Comparison of ENCODE assay signal across 7 cellular contexts in the genomic region with DNA sequence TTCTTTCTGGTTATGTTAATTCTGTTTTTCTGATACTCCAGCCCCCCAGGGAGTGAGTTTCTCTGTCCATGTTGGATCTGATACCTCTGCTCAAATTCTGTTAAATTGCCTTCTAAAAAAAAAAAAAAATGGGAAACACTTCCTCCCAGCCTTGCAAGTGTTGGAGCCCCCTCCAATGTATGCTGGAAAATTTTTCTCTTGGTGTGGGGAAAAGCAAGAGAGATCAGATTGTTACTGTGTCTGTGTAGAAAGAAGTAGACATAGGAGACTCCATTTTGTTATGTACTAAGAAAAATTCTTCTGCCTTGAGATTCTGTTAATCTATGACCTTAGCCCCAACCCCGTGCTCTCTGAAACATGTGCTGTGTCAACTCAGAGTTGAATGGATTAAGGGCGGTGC. TPM values are rescaled to one million over a fixed set of nuclear protein-coding genes. Genes with fewer than 3 reads are reported as not detected.
A peak's percentile ranks its signal among the peaks of the same experiment; 100 is the strongest.
DNase-seq lines count a peak whose midpoint lies in the region; TF ChIP-seq lines count a peak whose summit lies in the region.
"Not testable (repeated sequence)": the region's sequence is repeated elsewhere in the genome, so short reads cannot be mapped to it uniquely, and the experiment has no call there.

No MANE protein-coding gene starts in this region.

- H3K18ac ChIP-seq in H9 (ENCODE audit: insufficient read length, low read depth, low read length); trophoblast cell (ENCODE audit: low read length): not testable (repeated sequence)

- not testable (repeated sequence) for H3K23me2 ChIP-seq in H9 (ENCODE audit: insufficient read length, low read depth, low read length, poor library complexity, severe bottlenecking)

- not testable (repeated sequence) for H3K4me2 ChIP-seq in H9 (ENCODE audit: insufficient read depth, insufficient read length, low read length); trophoblast cell (ENCODE audit: low read length)

- H2BK15ac ChIP-seq in H9 (ENCODE audit: low read depth, low read length): not testable (repeated sequence)

- not testable (repeated sequence) for H3K79me1 ChIP-seq in H9 (ENCODE audit: insufficient read depth, low read depth, low read length, poor library complexity, severe bottlenecking)
- H3K79me1 ChIP-seq in trophoblast cell (ENCODE audit: low read length): peaks cover 46% of the 10 kb centered on the region

- not testable (repeated sequence) for H3K27ac ChIP-seq in H9 (ENCODE audit: insufficient read length, low read depth, low read length); iPS-20b (ENCODE audit: low read length)
- H3K27ac ChIP-seq in endodermal cell (ENCODE audit: low read depth, low read length) (peak overlapping the region; percentile 6), trophoblast cell (ENCODE audit: low read depth, low read length) (peak overlapping the region; percentile 90)

- H3K36me3 Mint-ChIP-seq in H9 (ENCODE audit: insufficient read depth in 1 of 3, low read depth in 3 of 3): not testable (repeated sequence)
- H3K36me3 Mint-ChIP-seq in endodermal cell (ENCODE audit: low read depth) (peaks cover 50% of the 10 kb centered on the region), type B pancreatic cell (peaks cover 17% of the 10 kb centered on the region)

- H3K27me3 Mint-ChIP-seq in H9 (ENCODE audit: low read depth); endodermal cell (ENCODE audit: insufficient read depth); type B pancreatic cell: not testable (repeated sequence)

- H3K4me1 Mint-ChIP-seq in H9 (peaks cover 43 to 56% of the 10 kb centered on the region in 2 experiments), endodermal cell (peaks cover 69% of the 10 kb centered on the region), type B pancreatic cell (ENCODE audit: unreplicated experiment) (peaks cover 10% of the 10 kb centered on the region)

- H4K91ac ChIP-seq in H9 (ENCODE audit: insufficient read length, low read depth, low read length): not testable (repeated sequence)
- peak overlapping the region; percentile 98 for H4K91ac ChIP-seq in trophoblast cell (ENCODE audit: low read depth, low read length)

- not testable (repeated sequence) for H4K20me1 ChIP-seq in H9 (ENCODE audit: control insufficient read depth, insufficient read depth, insufficient read length)

- H3K9ac ChIP-seq in H9 (ENCODE audit: extremely low read depth, insufficient read length, low read length); trophoblast cell (ENCODE audit: low read length): not testable (repeated sequence)
- H3K9ac ChIP-seq in NT2/D1 (ENCODE audit: insufficient read length, low read depth): peak overlapping the region; percentile 43
- H3K9ac ChIP-seq in endodermal cell (ENCODE audit: extremely low read depth, low read length, poor library complexity, severe bottlenecking): peak overlapping the region; percentile 97
- peak overlapping the region; percentile 46 for H3K9ac ChIP-seq in iPS-20b (ENCODE audit: low read depth, low read length)

- not testable (repeated sequence) for H2BK12ac ChIP-seq in H9 (ENCODE audit: insufficient read length, low read depth, low read length); trophoblast cell (ENCODE audit: low read length)

- not testable (repeated sequence) for H2BK120ac ChIP-seq in H9 (ENCODE audit: low read depth, low read length, poor library complexity, severe bottlenecking)
- H2BK120ac ChIP-seq in trophoblast cell (ENCODE audit: insufficient read depth, low read length, poor library complexity): peak overlapping the region; percentile 99

- H3K9me3 Mint-ChIP-seq in H9, endodermal cell, type B pancreatic cell: not testable (repeated sequence)

- not testable (repeated sequence) for H4K12ac ChIP-seq in trophoblast cell (ENCODE audit: low read depth, low read length)

- H3K9me3 ChIP-seq in H9 (ENCODE audit: control insufficient read depth, low read depth, low read length); NT2/D1 (ENCODE audit: insufficient read depth, low read length); iPS-20b (ENCODE audit: insufficient read depth, low read depth, low read length); trophoblast cell (ENCODE audit: insufficient read depth, low read depth, low read length): not testable (repeated sequence)
- H3K9me3 ChIP-seq in endodermal cell (ENCODE audit: control insufficient read depth, low read length): peaks cover 16% of the 10 kb centered on the region

- H3K27ac Mint-ChIP-seq in H9: peak overlapping the region in 2 of 3 experiments; percentile 88 to 96; a peak in 5 of 7 replicates
- peak overlapping the region; percentile 94 for H3K27ac Mint-ChIP-seq in endodermal cell
- peak overlapping the region; percentile 71 for H3K27ac Mint-ChIP-seq in type B pancreatic cell

- TF ChIP-seq CTCF in H9 (conservative IDR thresholded peaks at IDR 0.05); endodermal cell (conservative IDR thresholded peaks at IDR 0.05); type B pancreatic cell (conservative IDR thresholded peaks at IDR 0.05): not testable (repeated sequence)

- H3K79me2 ChIP-seq in H9 (ENCODE audit: insufficient read depth, low read length); trophoblast cell (ENCODE audit: control insufficient read depth, insufficient read depth, low read length, poor library complexity): not testable (repeated sequence)

- H2AFZ ChIP-seq in H9 (ENCODE audit: low read length); trophoblast cell (ENCODE audit: insufficient read depth, low read length, poor library complexity): not testable (repeated sequence)

- H2BK5ac ChIP-seq in H9 (ENCODE audit: insufficient read length, low read length): not testable (repeated sequence)
- peak overlapping the region; percentile 96 for H2BK5ac ChIP-seq in trophoblast cell (ENCODE audit: low read depth, low read length, poor library complexity)

- H3K4me3 Mint-ChIP-seq in H9 (peak overlapping the region in 1 of 2 experiments; percentile 31; a peak in 2 of 5 replicates), endodermal cell (peak overlapping the region; percentile 81)
- H3K4me3 Mint-ChIP-seq in type B pancreatic cell: not testable (repeated sequence)

- H3K23ac ChIP-seq in H9 (ENCODE audit: insufficient read length, low read depth, low read length); trophoblast cell (ENCODE audit: low read length): not testable (repeated sequence)

- not testable (repeated sequence) for H4K5ac ChIP-seq in H9 (ENCODE audit: insufficient read length, low read depth, low read length)

- peak; percentile 19 for DNase-seq in ELF-1 (ENCODE audit: low read depth, low spot score)
- not testable (repeated sequence) for DNase-seq in H9; NT2/D1 (ENCODE audit: low read depth, low spot score); endodermal cell; trophoblast cell; type B pancreatic cell (ENCODE audit: extremely low spot score, unreplicated experiment)

- not testable (repeated sequence) for H3K27me3 ChIP-seq in H9 (ENCODE audit: insufficient read depth, low read length); NT2/D1 (ENCODE audit: insufficient read depth, insufficient read length); endodermal cell (ENCODE audit: control insufficient read depth, insufficient read depth, low read length, poor library complexity, severe bottlenecking); iPS-20b (ENCODE audit: insufficient read depth, low read length); trophoblast cell (ENCODE audit: insufficient read depth, low read length)

- H3K4me1 ChIP-seq in H9 (ENCODE audit: insufficient read depth, low read length): not testable (repeated sequence)
- H3K4me1 ChIP-seq in NT2/D1 (ENCODE audit: insufficient read depth, insufficient read length) (peaks cover 15% of the 10 kb centered on the region), endodermal cell (ENCODE audit: control insufficient read depth, insufficient read depth, low read length) (peaks cover 16% of the 10 kb centered on the region), iPS-20b (ENCODE audit: insufficient read depth, low read length) (peaks cover 18% of the 10 kb centered on the region), trophoblast cell (ENCODE audit: control insufficient read depth in 1 of 2, insufficient read depth in 2 of 2, low read length in 2 of 2) (peaks cover 35 to 46% of the 10 kb centered on the region in 2 experiments)

- H3T11ph ChIP-seq in H9 (ENCODE audit: low read length): not testable (repeated sequence)

- H2BK20ac ChIP-seq in H9 (ENCODE audit: low read depth, low read length, poor library complexity, severe bottlenecking): not testable (repeated sequence)

- H3K36me3 ChIP-seq in NT2/D1 (ENCODE audit: insufficient read depth, insufficient read length, low read length); iPS-20b (ENCODE audit: insufficient read depth, low read depth, low read length); trophoblast cell (ENCODE audit: control insufficient read depth in 1 of 2, insufficient read depth in 2 of 2, low read length in 2 of 2): not testable (repeated sequence)
- peaks cover 50% of the 10 kb centered on the region for H3K36me3 ChIP-seq in endodermal cell (ENCODE audit: control insufficient read depth, insufficient read depth, low read length)

- H2AK5ac ChIP-seq in H9 (ENCODE audit: insufficient read length, low read length); trophoblast cell (ENCODE audit: low read length): not testable (repeated sequence)

- H3K56ac ChIP-seq in H9 (ENCODE audit: insufficient read length, low read depth, low read length): not testable (repeated sequence)

- no CpG with 5 or more reads among the region's 2 CpGs for WGBS in H9 (ENCODE audit: extremely low coverage, insufficient read length, low lambda C conversion rate)
- no CpG with 5 or more reads among the region's 2 CpGs for WGBS in endodermal cell (ENCODE audit: insufficient coverage in 1 of 2, insufficient read length in 1 of 2), 2 experiments
- no CpG with 5 or more reads among the region's 2 CpGs for WGBS in trophoblast cell (ENCODE audit: extremely low coverage, insufficient coverage, insufficient read length)

- H3K4me3 ChIP-seq in NT2/D1 (ENCODE audit: insufficient read length, low read depth); trophoblast cell (ENCODE audit: low read depth, low read length): not testable (repeated sequence)
- H3K4me3 ChIP-seq in endodermal cell (ENCODE audit: low read length) (peak overlapping the region; percentile 95), iPS-20b (ENCODE audit: low read length) (peak overlapping the region; percentile 3; the same call in 1 of the 2 replicates)

- not testable (repeated sequence) for H3K4ac ChIP-seq in H9 (ENCODE audit: low read depth, low read length)
- peak overlapping the region; percentile 61 for H3K4ac ChIP-seq in trophoblast cell (ENCODE audit: low read depth, low read length)

- not testable (repeated sequence) for H3K14ac ChIP-seq in H9 (ENCODE audit: insufficient read depth, low read length)
- H3K14ac ChIP-seq in trophoblast cell (ENCODE audit: low read length): peak overlapping the region; percentile 96

- H4K8ac ChIP-seq in H9 (replicated peaks; ENCODE audit: insufficient read length, low read depth, low read length); trophoblast cell (ENCODE audit: low read depth, low read length): not testable (repeated sequence)

RNA-seq across cellular contexts. Expression of gene DET1, which starts 6.1 kb away (rescaled TPM):
- total RNA-seq in H9 (2021): 6.3 and 6.6 TPM in 2 replicates
- 1 to 10 TPM; 4.4 to 4.8 TPM for total RNA-seq in endodermal cell
- 16.8 TPM for polyA plus RNA-seq in endodermal cell (2013, experiment 1 of 2)
- polyA plus RNA-seq in endodermal cell (2013, experiment 2 of 2): 14.2 TPM
- 2.5 and 3.3 TPM in 2 replicates for polyA plus RNA-seq in trophoblast cell (2013)
- total RNA-seq in type B pancreatic cell (ENCODE audit: low replicate concordance): 4.4 and 10.7 TPM in 2 replicates
